Comparison of ENCODE assay signal across 11 cellular contexts in genomic region chr19:1258161-1258492, GRCh38. TPM values are rescaled to one million over a fixed set of nuclear protein-coding genes. Genes with fewer than 3 reads are reported as not detected.
DNase-seq lines count a peak whose midpoint lies in the region; ATAC-seq and TF ChIP-seq lines count a peak whose summit lies in the region.
"Had no signal": no experiment of that assay in that cellular context is flagged by ENCODE, and none has a peak within 500 bp of the region (broad histone marks: within the 10 kb centered on the region; RNA-seq: fewer than 3 reads in every experiment).

No MANE protein-coding gene starts in this region.

- H3K36me3 Mint-ChIP-seq in CD4-positive, CD25-positive, alpha-beta regulatory T cell: no peaks in the 10 kb centered on the region
- peaks cover 62% of the 10 kb centered on the region for H3K36me3 Mint-ChIP-seq in dendritic cell treated with granulocyte-macrophage colony-stimulating factor and Interleukin-4, amounts not matched to agents 40 ng/mL and 50 ng/mL, for 4 days (ENCODE audit: low read depth)
- H3K36me3 Mint-ChIP-seq in osteocyte (ENCODE audit: unreplicated experiment): peaks cover 27% of the 10 kb centered on the region

- DNase-seq in CD4-positive, CD25-positive, alpha-beta regulatory T cell: no peak
- no peak for DNase-seq in osteocyte (ENCODE audit: extremely low spot score, unreplicated experiment)
- DNase-seq in CD1c-positive myeloid dendritic cell (ENCODE audit: extremely low spot score): no peak
- no peak for DNase-seq in AG08396 (ENCODE audit: low spot score)
- DNase-seq: effector CD8-positive, alpha-beta T cell; NCI-H2171 treated with DMSO at 0.1 percent for 48 hours had no signal

- H3K4me2 ChIP-seq in KMS-11: peak overlapping the region; percentile 86; the same call in 1 of the 2 replicates

- H3K79me2 ChIP-seq in KMS-11 (ENCODE audit: insufficient read depth, low read depth): no peaks in the 10 kb centered on the region

- H2AFZ ChIP-seq in KMS-11 (ENCODE audit: low read depth): no peak overlapping the region

- H4K20me1 ChIP-seq in KMS-11 (ENCODE audit: insufficient read depth): no peaks in the 10 kb centered on the region

- intact Hi-C loops in dendritic cell treated with granulocyte-macrophage colony-stimulating factor and Interleukin-4, amounts not matched to agents 40 ng/mL and 50 ng/mL, for 4 days (cut with micrococcal nuclease): no loop called here

- no peak for TF ChIP-seq CTCF in KMS-11 (conservative IDR thresholded peaks at IDR 0.05; ENCODE audit: low read depth, low read length)
- TF ChIP-seq CTCF in osteocyte (IDR thresholded peaks at IDR 0.05): no peak

- peaks cover 0 to 67% (median 23%) of the 10 kb centered on the region in 4 donors for H3K4me1 Mint-ChIP-seq in CD4-positive, CD25-positive, alpha-beta regulatory T cell
- H3K4me1 Mint-ChIP-seq in dendritic cell treated with granulocyte-macrophage colony-stimulating factor and Interleukin-4, amounts not matched to agents 40 ng/mL and 50 ng/mL, for 4 days (ENCODE audit: low read depth): peaks cover 74% of the 10 kb centered on the region
- H3K4me1 Mint-ChIP-seq in osteocyte (ENCODE audit: unreplicated experiment): peaks cover 77% of the 10 kb centered on the region

- peak overlapping the region; percentile 48 to 99 (median 97) for H3K27ac Mint-ChIP-seq in CD4-positive, CD25-positive, alpha-beta regulatory T cell
- peak overlapping the region; percentile 90 for H3K27ac Mint-ChIP-seq in dendritic cell treated with granulocyte-macrophage colony-stimulating factor and Interleukin-4, amounts not matched to agents 40 ng/mL and 50 ng/mL, for 4 days
- peak overlapping the region; percentile 95 for H3K27ac Mint-ChIP-seq in osteocyte (ENCODE audit: unreplicated experiment)

- H3K9me3 ChIP-seq in CD4-positive, CD25-positive, alpha-beta regulatory T cell (ENCODE audit: control insufficient read depth in 2 of 2, low read length in 2 of 2): no peaks in the 10 kb centered on the region

- no peak overlapping the region for H3K9ac ChIP-seq in KMS-11

- no peak for ATAC-seq in CD4-positive, CD25-positive, alpha-beta regulatory T cell (ENCODE audit: low read depth in 2 of 2)
- no peak for ATAC-seq in activated CD4-positive, CD25-positive, alpha-beta regulatory T cell treated with anti-CD3 and anti-CD28 coated beads, Interleukin-2, amount 50 U/mL, for 24 hours
- ATAC-seq in GM19035 (IDR thresholded peaks at IDR 0.05; ENCODE audit: unreplicated experiment): no peak

- H3K4me3 Mint-ChIP-seq in CD4-positive, CD25-positive, alpha-beta regulatory T cell: peak overlapping the region; percentile 85 to 96 (median 92)
- H3K4me3 Mint-ChIP-seq in dendritic cell treated with granulocyte-macrophage colony-stimulating factor and Interleukin-4, amounts not matched to agents 40 ng/mL and 50 ng/mL, for 4 days: peak overlapping the region; percentile 59
- peak overlapping the region; percentile 14 for H3K4me3 Mint-ChIP-seq in osteocyte (ENCODE audit: unreplicated experiment)

- peaks cover 0 to 2% (median 0%) of the 10 kb centered on the region in 7 donors for H3K9me3 Mint-ChIP-seq in CD4-positive, CD25-positive, alpha-beta regulatory T cell
- no peaks in the 10 kb centered on the region for H3K9me3 Mint-ChIP-seq in dendritic cell treated with granulocyte-macrophage colony-stimulating factor and Interleukin-4, amounts not matched to agents 40 ng/mL and 50 ng/mL, for 4 days
- H3K9me3 Mint-ChIP-seq in osteocyte (ENCODE audit: unreplicated experiment): no peaks in the 10 kb centered on the region

- no peaks in the 10 kb centered on the region for H3K27me3 ChIP-seq in CD4-positive, CD25-positive, alpha-beta regulatory T cell (ENCODE audit: control insufficient read depth, insufficient read depth, low read length)
- no peaks in the 10 kb centered on the region for H3K27me3 ChIP-seq in KMS-11 (ENCODE audit: insufficient read depth, low read depth)

- H3K4me1 ChIP-seq in CD4-positive, CD25-positive, alpha-beta regulatory T cell (ENCODE audit: control insufficient read depth, insufficient read depth, low read length, poor library complexity, severe bottlenecking): peaks cover 83% of the 10 kb centered on the region
- H3K4me1 ChIP-seq in KMS-11 (ENCODE audit: low read depth, poor library complexity, severe bottlenecking): peaks cover 29% of the 10 kb centered on the region

- peak overlapping the region; percentile 100 for H3K27ac ChIP-seq in CD4-positive, CD25-positive, alpha-beta regulatory T cell (ENCODE audit: insufficient read depth, low read length, poor library complexity, severe bottlenecking)
- H3K27ac ChIP-seq in KMS-11: no peak overlapping the region
- H3K27ac ChIP-seq: VCaP had no signal

- peaks cover 35% of the 10 kb centered on the region for H3K36me3 ChIP-seq in CD4-positive, CD25-positive, alpha-beta regulatory T cell (ENCODE audit: control insufficient read depth, insufficient read depth, low read length)
- no peaks in the 10 kb centered on the region; the same call in 1 of the 2 replicates for H3K36me3 ChIP-seq in KMS-11 (ENCODE audit: insufficient read depth)

- H3K27me3 Mint-ChIP-seq in CD4-positive, CD25-positive, alpha-beta regulatory T cell: peaks cover 16% of the 10 kb centered on the region
- peaks cover 2% of the 10 kb centered on the region for H3K27me3 Mint-ChIP-seq in dendritic cell treated with granulocyte-macrophage colony-stimulating factor and Interleukin-4, amounts not matched to agents 40 ng/mL and 50 ng/mL, for 4 days
- H3K27me3 Mint-ChIP-seq in osteocyte (ENCODE audit: unreplicated experiment): no peaks in the 10 kb centered on the region

- H3K4me3 ChIP-seq in CD4-positive, CD25-positive, alpha-beta regulatory T cell (ENCODE audit: low read depth, low read length): peak overlapping the region; percentile 57
- H3K4me3 ChIP-seq in KMS-11 (IDR thresholded peaks at IDR 0.05; ENCODE audit: insufficient read depth, low read depth, low read length): no peak overlapping the region

RNA-seq across cellular contexts. Expression of gene MIDN, which starts 9.7 kb away (rescaled TPM):
- 126 TPM for total RNA-seq in CD4-positive, CD25-positive, alpha-beta regulatory T cell
- polyA plus RNA-seq in CD4-positive, CD25-positive, alpha-beta regulatory T cell: 1 to 10 TPM; 1.4 to 3.4 (median 1.8) TPM
- 98.1 and 103 TPM in 2 replicates for total RNA-seq in osteocyte

RNA-seq across cellular contexts. Expression of gene CIRBP, which starts 11.0 kb away (rescaled TPM):
- 497 TPM for total RNA-seq in CD4-positive, CD25-positive, alpha-beta regulatory T cell
- 100 to 1,000 TPM; 172 to 243 (median 210) TPM for polyA plus RNA-seq in CD4-positive, CD25-positive, alpha-beta regulatory T cell
- 401 and 408 TPM in 2 replicates for total RNA-seq in osteocyte

RNA-seq across cellular contexts. Expression of gene ATP5F1D, which starts 16.6 kb away (rescaled TPM):
- total RNA-seq in CD4-positive, CD25-positive, alpha-beta regulatory T cell: 124 TPM
- 100 to 1,000 TPM; 208 to 236 (median 223) TPM for polyA plus RNA-seq in CD4-positive, CD25-positive, alpha-beta regulatory T cell
- 167 and 172 TPM in 2 replicates for total RNA-seq in osteocyte

RNA-seq across cellular contexts. Expression of gene FAM174C, which starts 17.2 kb away (rescaled TPM):
- 44.2 TPM for total RNA-seq in CD4-positive, CD25-positive, alpha-beta regulatory T cell
- polyA plus RNA-seq in CD4-positive, CD25-positive, alpha-beta regulatory T cell: 10 to 100 TPM; 72.9 to 91.3 (median 88.4) TPM
- total RNA-seq in osteocyte: 35.3 and 35.8 TPM in 2 replicates

RNA-seq across cellular contexts. Expression of gene CBARP, which starts 20.3 kb away (rescaled TPM):
- 0.12 TPM for total RNA-seq in CD4-positive, CD25-positive, alpha-beta regulatory T cell
- not detected for polyA plus RNA-seq in CD4-positive, CD25-positive, alpha-beta regulatory T cell
- 6.9 and 7.0 TPM in 2 replicates for total RNA-seq in osteocyte

Comparison
In these comparisons a context has a peak if more than half of its experiments do, and no peak if none do; other contexts are left out.
1. H3K4me3 Mint-ChIP-seq: peak in every context shown above with its lines; median percentile 92 in CD4-positive, CD25-positive, alpha-beta regulatory T cell; 59 in dendritic cell treated with granulocyte-macrophage colony-stimulating factor and Interleukin-4, amounts not matched to agents 40 ng/mL and 50 ng/mL, for 4 days; 14 in osteocyte.